1 cellular context compared by ENCODE assay signal in the genomic region with DNA sequence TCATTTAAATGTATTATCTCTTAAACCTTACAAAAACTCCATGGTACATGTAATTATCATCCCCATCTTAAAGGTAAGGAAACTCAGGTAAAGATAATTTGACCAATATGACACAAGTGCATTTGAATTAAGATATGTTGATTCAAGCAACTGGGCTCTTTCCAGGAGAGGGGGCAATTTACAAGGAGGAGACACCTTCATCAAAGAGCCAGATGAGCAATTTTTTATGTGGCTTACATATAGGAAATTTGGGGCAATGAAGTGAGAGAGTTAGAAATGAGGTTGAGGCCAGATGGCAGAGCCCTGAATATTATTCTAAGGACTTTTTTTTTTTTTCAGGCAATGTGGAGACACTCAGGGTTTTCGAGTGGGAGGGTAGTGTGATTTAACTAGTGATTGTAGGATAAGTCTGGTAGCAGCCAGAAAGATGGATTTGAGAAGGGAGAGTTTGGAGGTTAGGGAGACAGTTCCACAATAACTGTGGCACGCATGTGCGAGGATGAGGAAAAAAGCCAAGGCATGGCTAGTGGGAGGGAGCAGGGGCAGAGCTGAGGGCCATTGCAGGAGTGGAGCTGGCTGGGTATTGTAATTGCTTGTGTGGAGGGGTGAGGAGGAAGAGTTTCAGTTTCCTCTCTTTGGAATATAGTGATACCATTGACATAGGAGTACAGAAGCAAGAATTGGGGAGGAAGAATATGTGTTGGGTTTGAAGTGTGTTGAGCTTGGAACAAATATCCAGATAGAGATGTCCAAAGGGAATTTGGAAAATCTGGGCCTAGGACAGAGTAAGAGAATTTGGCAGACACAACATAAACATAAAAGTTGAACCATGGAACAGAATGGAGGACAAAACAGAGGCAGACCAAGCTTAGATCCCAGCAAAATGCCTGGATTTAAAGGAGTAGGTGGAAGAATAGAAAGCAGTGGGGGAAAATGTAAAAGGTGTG.
TF ChIP-seq lines count a peak whose summit lies in the region.

No MANE protein-coding gene starts in this region.

TF ChIP-seq in IMR-90, 13 proteins besides CTCF, POLR2A, EP300 and RAD21:
- TF ChIP-seq RFX5 (IDR thresholded peaks at IDR 0.05; ENCODE audit: low read depth, low read length): no peak
- no peak for TF ChIP-seq NFE2L2 (IDR thresholded peaks at IDR 0.05; ENCODE audit: low read depth, low read length)
- no peak for TF ChIP-seq FOS (IDR thresholded peaks at IDR 0.05; ENCODE audit: low read depth, low read length)
- TF ChIP-seq RCOR1 (IDR thresholded peaks at IDR 0.05; ENCODE audit: insufficient replicate concordance, low read length): no peak
- TF ChIP-seq, protein P1, sequence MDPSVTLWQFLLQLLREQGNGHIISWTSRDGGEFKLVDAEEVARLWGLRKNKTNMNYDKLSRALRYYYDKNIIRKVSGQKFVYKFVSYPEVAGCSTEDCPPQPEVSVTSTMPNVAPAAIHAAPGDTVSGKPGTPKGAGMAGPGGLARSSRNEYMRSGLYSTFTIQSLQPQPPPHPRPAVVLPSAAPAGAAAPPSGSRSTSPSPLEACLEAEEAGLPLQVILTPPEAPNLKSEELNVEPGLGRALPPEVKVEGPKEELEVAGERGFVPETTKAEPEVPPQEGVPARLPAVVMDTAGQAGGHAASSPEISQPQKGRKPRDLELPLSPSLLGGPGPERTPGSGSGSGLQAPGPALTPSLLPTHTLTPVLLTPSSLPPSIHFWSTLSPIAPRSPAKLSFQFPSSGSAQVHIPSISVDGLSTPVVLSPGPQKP (IDR thresholded peaks at IDR 0.05; ENCODE audit: borderline replicate concordance, low read depth, low read length): no peak
- no peak for TF ChIP-seq CEBPB (IDR thresholded peaks at IDR 0.05; ENCODE audit: low read depth, low read length)
- TF ChIP-seq BHLHE40 (IDR thresholded peaks at IDR 0.05; ENCODE audit: low read depth, low read length): no peak
- TF ChIP-seq MAFK (IDR thresholded peaks at IDR 0.05; ENCODE audit: low read depth, low read length): no peak
- TF ChIP-seq SMC3 (IDR thresholded peaks at IDR 0.05; ENCODE audit: low read depth, low read length): no peak
- no peak for TF ChIP-seq CHD1 (IDR thresholded peaks at IDR 0.05; ENCODE audit: low read depth, low read length)
- no peak for TF ChIP-seq MAZ (IDR thresholded peaks at IDR 0.05; ENCODE audit: borderline replicate concordance, low read depth, low read length)
- TF ChIP-seq MXI1 (IDR thresholded peaks at IDR 0.05; ENCODE audit: borderline replicate concordance, low read depth, low read length): no peak
- TF ChIP-seq, protein P2, sequence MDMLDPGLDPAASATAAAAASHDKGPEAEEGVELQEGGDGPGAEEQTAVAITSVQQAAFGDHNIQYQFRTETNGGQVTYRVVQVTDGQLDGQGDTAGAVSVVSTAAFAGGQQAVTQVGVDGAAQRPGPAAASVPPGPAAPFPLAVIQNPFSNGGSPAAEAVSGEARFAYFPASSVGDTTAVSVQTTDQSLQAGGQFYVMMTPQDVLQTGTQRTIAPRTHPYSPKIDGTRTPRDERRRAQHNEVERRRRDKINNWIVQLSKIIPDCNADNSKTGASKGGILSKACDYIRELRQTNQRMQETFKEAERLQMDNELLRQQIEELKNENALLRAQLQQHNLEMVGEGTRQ (IDR thresholded peaks at IDR 0.05; ENCODE audit: low read depth, low read length): no peak
TF ChIP-seq in IMR-90: peak in this region for 0.
